Comparison of ENCODE assay signal across 21 cellular contexts in genomic region chr10:58554316-58554715, GRCh38. TPM values are rescaled to one million over a fixed set of nuclear protein-coding genes. Genes with fewer than 3 reads are reported as not detected.
A peak's percentile ranks its signal among the peaks of the same experiment; 100 is the strongest.
DNase-seq lines count a peak whose midpoint lies in the region; ATAC-seq, FAIRE-seq and TF ChIP-seq lines count a peak whose summit lies in the region.
"Had no signal": no experiment of that assay in that cellular context is flagged by ENCODE, and none has a peak within 500 bp of the region (broad histone marks: within the 10 kb centered on the region; RNA-seq: fewer than 3 reads in every experiment).

No MANE protein-coding gene starts in this region.

- H3K4me1 ChIP-seq in A549, result peaks cover 55% of the 10 kb centered on the region
- H3K4me1 ChIP-seq in GM23248 (ENCODE audit: insufficient read depth), result peaks cover 12% of the 10 kb centered on the region
- no peaks in the 10 kb centered on the region for H3K4me1 ChIP-seq in mesenchymal stem cell (ENCODE audit: control insufficient read depth, insufficient read depth, low read depth, low read length)

- no peak for TF ChIP-seq EP300 in A549 (IDR thresholded peaks at IDR 0.05)

- H3K79me1 ChIP-seq in mesenchymal stem cell (replicated peaks; ENCODE audit: low read length, poor library complexity, severe bottlenecking), result no peaks in the 10 kb centered on the region

- no peak for DNase-seq in A549 (ENCODE audit: low read depth in 1 of 2, low spot score in 1 of 2)
- DNase-seq in GM23248, result peak; percentile 52
- DNase-seq in bronchial epithelial cell (ENCODE audit: low read depth), result peak; percentile 71
- no peak for DNase-seq in mesenchymal stem cell
- no peak for DNase-seq in NCI-H1092 treated with DMSO at 0.1 percent for 48 hours (lab: John Stamatoyannopoulos, UW)
- DNase-seq in activated naive CD4-positive, alpha-beta T cell (lab: John Stamatoyannopoulos, UW), result no peak
- DNase-seq in urothelium cell line (ENCODE audit: low spot score), result no peak
- no peak for DNase-seq in COLO668 (lab: John Stamatoyannopoulos, UW; ENCODE audit: unreplicated experiment)
- DNase-seq: 8988T; CD4-positive, alpha-beta T cell; GOT3; Kasumi-1; NCI-H1105; NCI-H187; NCI-H2107; NCI-H510A; NCI-H748 treated with DMSO at 0.1 percent for 48 hours; NK-92 treated with Interleukin-12 subunit alpha and Interleukin-12 subunit beta, amount 100 ng/mL, for 24 hours; SHP77 had no signal

- no peak overlapping the region for H3K14ac ChIP-seq in mesenchymal stem cell (ENCODE audit: low read length in 2 of 2)

- 44% methylated on average over 2 of the region's 2 CpGs for WGBS in A549 (ENCODE audit: missing lambda C conversion rate)
- 73 to 75% methylated on average over 2 of the region's 2 CpGs for WGBS in GM23248 (ENCODE audit: low coverage in 1 of 2, low lambda C conversion rate in 2 of 2, missing lambda C conversion rate in 2 of 2), 2 experiments
- WGBS in mesenchymal stem cell, result no CpG with 5 or more reads among the region's 2 CpGs

- FAIRE-seq in A549 (lab: Jason Lieb, UNC) (peak; percentile 32), bronchial epithelial cell (lab: Jason Lieb, UNC) (no peak), urothelium cell line (lab: Jason Lieb, UNC) (no peak)

- H3K4ac ChIP-seq in mesenchymal stem cell (ENCODE audit: low read depth in 1 of 2, low read length in 2 of 2), result no peak overlapping the region

- TF ChIP-seq RAD21 in A549 (conservative IDR thresholded peaks at IDR 0.05 in 1 of 2, IDR thresholded peaks at IDR 0.05 in 1 of 2), result no peak

- H2BK5ac ChIP-seq in mesenchymal stem cell (ENCODE audit: low read depth, low read length, poor library complexity, severe bottlenecking), result no peak overlapping the region

- no peak overlapping the region for H4K8ac ChIP-seq in mesenchymal stem cell (ENCODE audit: low read length)

- no peak overlapping the region for H2BK12ac ChIP-seq in mesenchymal stem cell (ENCODE audit: low read length in 2 of 2)

- TF ChIP-seq POLR2A in A549 (IDR thresholded peaks at IDR 0.05; ENCODE audit: low read length), result no peak

- H3F3A ChIP-seq in GM23248 (ENCODE audit: insufficient read depth), result 0 out of 2 replicates have a peak, but pooled peaks cover 3% of the 10 kb centered on the region

- peaks cover 94% of the 10 kb centered on the region for H3K79me2 ChIP-seq in GM23248 (ENCODE audit: insufficient read depth)

- no peak for ATAC-seq in A549

- H3K27me3 ChIP-seq in GM23248 (replicated peaks; ENCODE audit: insufficient read depth) (no peaks in the 10 kb centered on the region), bronchial epithelial cell (ENCODE audit: control insufficient read depth, insufficient read depth, low read length) (no peaks in the 10 kb centered on the region), mesenchymal stem cell (ENCODE audit: control insufficient read depth in 1 of 2, insufficient read depth in 1 of 2, low read length in 2 of 2) (no peaks in the 10 kb centered on the region)

- H3K27ac ChIP-seq in A549 (peak overlapping the region; percentile 83 to 89), GM23248 (no peak overlapping the region), mesenchymal stem cell (ENCODE audit: low read length, poor library complexity, severe bottlenecking) (peak overlapping the region; percentile 40)
- H3K27ac ChIP-seq: SK-N-MC had no signal

- no peaks in the 10 kb centered on the region for H3K9me2 ChIP-seq in GM23248 (ENCODE audit: insufficient read depth)

- no peak overlapping the region for H3K9ac ChIP-seq in GM23248
- H3K9ac ChIP-seq in mesenchymal stem cell (ENCODE audit: low read length), result no peak overlapping the region

- H2BK120ac ChIP-seq in mesenchymal stem cell (ENCODE audit: low read depth, low read length), result no peak overlapping the region

- no peak overlapping the region for H2BK15ac ChIP-seq in mesenchymal stem cell (ENCODE audit: low read depth, poor library complexity, severe bottlenecking)

- H3K4me2 ChIP-seq in A549 (peak overlapping the region; percentile 85), GM23248 (ENCODE audit: unreplicated experiment) (peak overlapping the region; percentile 24), mesenchymal stem cell (ENCODE audit: low read length, poor library complexity, severe bottlenecking) (no peak overlapping the region)

- H4K91ac ChIP-seq in mesenchymal stem cell (ENCODE audit: low read length), result no peak overlapping the region

- H3K36me3 ChIP-seq in GM23248 (ENCODE audit: low read depth) (peaks cover 9% of the 10 kb centered on the region; the same call in 1 of the 2 replicates), bronchial epithelial cell (ENCODE audit: control insufficient read depth, insufficient read depth, low read length) (no peaks in the 10 kb centered on the region), mesenchymal stem cell (ENCODE audit: control insufficient read depth in 1 of 2, insufficient read depth in 2 of 2, low read depth in 1 of 2, low read length in 2 of 2) (peaks cover 0 to 17% of the 10 kb centered on the region in 2 experiments)

- no peak overlapping the region for H3K23ac ChIP-seq in mesenchymal stem cell (ENCODE audit: low read length in 2 of 2)

- H4K20me1 ChIP-seq in GM23248 (ENCODE audit: insufficient read depth), result peaks cover 5% of the 10 kb centered on the region; the same call in 1 of the 2 replicates

- H2AFZ ChIP-seq in GM23248 (no peak overlapping the region), mesenchymal stem cell (ENCODE audit: low read depth, low read length) (no peak overlapping the region)

- in situ Hi-C loops in GM23248 (cut with MboI), result no loop called here

- POLR2A ChIA-PET in A549 (lab: Yijun Ruan, JAX), result interaction anchor here (1.0 kb wide), 1 partner anchor 25 kb away, joined by 3 read pairs; no protein-coding TSS in a partner anchor

- H2AK5ac ChIP-seq in mesenchymal stem cell (ENCODE audit: low read length, severe bottlenecking), result no peak overlapping the region

- CTCF ChIA-PET in A549 (lab: Yijun Ruan, JAX), result interaction anchor here (0.7 kb wide), 1 partner anchor 41 kb away, joined by 3 read pairs; no protein-coding TSS in a partner anchor

- H3K4me3 ChIP-seq in A549 (no peak overlapping the region), GM23248 (no peak overlapping the region), bronchial epithelial cell (ENCODE audit: low read depth, low read length) (no peak overlapping the region), mesenchymal stem cell (ENCODE audit: insufficient read depth in 1 of 2, low read depth in 1 of 2, low read length in 2 of 2) (no peak overlapping the region)
- H3K4me3 ChIP-seq: SK-N-MC had no signal

- H3K18ac ChIP-seq in mesenchymal stem cell (ENCODE audit: low read depth in 1 of 2, low read length in 2 of 2), result no peak overlapping the region

- H3K9me3 ChIP-seq in A549, result peaks cover 19% of the 10 kb centered on the region
- no peaks in the 10 kb centered on the region for H3K9me3 ChIP-seq in GM23248 (ENCODE audit: low read depth)
- H3K9me3 ChIP-seq in mesenchymal stem cell (ENCODE audit: control insufficient read depth, low read length), result peaks cover 12% of the 10 kb centered on the region

- no peak for TF ChIP-seq CTCF in A549 (IDR thresholded peaks at IDR 0.05)
- no peak for TF ChIP-seq CTCF in bronchial epithelial cell (IDR thresholded peaks at IDR 0.05; ENCODE audit: insufficient read depth, low read length, severe bottlenecking)

TF ChIP-seq in A549, 52 proteins besides CTCF, POLR2A, EP300 and RAD21:
- TF ChIP-seq CBX8 (IDR thresholded peaks at IDR 0.05), result no peak
- no peak for TF ChIP-seq TP53 (CRISPR knock-in tag; IDR thresholded peaks at IDR 0.05)
- no peak for TF ChIP-seq HOXA7 (CRISPR knock-in tag; IDR thresholded peaks at IDR 0.05)
- no peak for TF ChIP-seq CEBPB (IDR thresholded peaks at IDR 0.05)
- no peak for TF ChIP-seq FOSL2 (IDR thresholded peaks at IDR 0.05)
- no peak for TF ChIP-seq FOSL2 (CRISPR knock-in tag; IDR thresholded peaks at IDR 0.05)
- no peak for TF ChIP-seq POLR2AphosphoS2 (conservative IDR thresholded peaks at IDR 0.05; ENCODE audit: low read length)
- no peak for TF ChIP-seq KDM5A (IDR thresholded peaks at IDR 0.05)
- TF ChIP-seq MAFK (IDR thresholded peaks at IDR 0.05; ENCODE audit: partially characterized antibody), result no peak
TF ChIP-seq in A549: peak in this region for 0.

RNA-seq across cellular contexts. Expression of gene BICC1, which starts 41.6 kb away (rescaled TPM):
- polyA plus RNA-seq in A549 (2011; rRNA removed) (36.9 and 50.7 TPM in 2 replicates), A549 (2017; fragmentation: RNase III; extraction: RNeasy Plus Mini Kit Qiagen cat#74134 plus additional on column Dnase treatment) (52.4 to 57.7 TPM (median 56.8 TPM) in 3 replicates), GM23248 (2016; fragmentation: Nextera tagmentation; extraction: Ambion mirVana) (95.8 and 97.0 TPM in 2 replicates)
- 7.3 and 9.6 TPM in 2 replicates for polyA plus RNA-seq in A549 (2012; cell fraction: cytosol; rRNA removed)
- 6.3 and 10.1 TPM in 2 replicates for polyA plus RNA-seq in A549 (2012; cell fraction: nucleus; rRNA removed)
- polyA minus RNA-seq in A549 (2011; rRNA and poly(A)+ RNA removed), result 155 and 169 TPM in 2 replicates
- 80.5 and 86.8 TPM in 2 replicates for total RNA-seq in GM23248 (2014; rRNA removed; shearing (Covaris generic))
- total RNA-seq in bronchial epithelial cell, result 0.13 and 1.1 TPM in 2 replicates
- 4.7 TPM for polyA plus RNA-seq in mesenchymal stem cell (2013, experiment 1 of 2)
- 5.0 TPM for polyA plus RNA-seq in mesenchymal stem cell (2013, experiment 2 of 2)
- total RNA-seq: CD4-positive, alpha-beta T cell; G401 had no signal

Comparison
In these comparisons a context has a peak if more than half of its experiments do, and no peak if none do; other contexts are left out.
1. DNase-seq: peak in GM23248 (single experiment) and bronchial epithelial cell (single experiment); none in A549 (0 of 2), mesenchymal stem cell (single experiment), NCI-H1092 treated with DMSO at 0.1 percent for 48 hours (single experiment), activated naive CD4-positive, alpha-beta T cell (0 of 4), urothelium cell line (single experiment) and COLO668 (single experiment).
2. RNA of gene BICC1, which starts 41.6 kb away (total RNA-seq): 80.5 to 86.8 TPM in GM23248; 0.13 to 1.1 TPM in bronchial epithelial cell; every median in the first group is over 10 times any median in the second.